In the genomic region with DNA sequence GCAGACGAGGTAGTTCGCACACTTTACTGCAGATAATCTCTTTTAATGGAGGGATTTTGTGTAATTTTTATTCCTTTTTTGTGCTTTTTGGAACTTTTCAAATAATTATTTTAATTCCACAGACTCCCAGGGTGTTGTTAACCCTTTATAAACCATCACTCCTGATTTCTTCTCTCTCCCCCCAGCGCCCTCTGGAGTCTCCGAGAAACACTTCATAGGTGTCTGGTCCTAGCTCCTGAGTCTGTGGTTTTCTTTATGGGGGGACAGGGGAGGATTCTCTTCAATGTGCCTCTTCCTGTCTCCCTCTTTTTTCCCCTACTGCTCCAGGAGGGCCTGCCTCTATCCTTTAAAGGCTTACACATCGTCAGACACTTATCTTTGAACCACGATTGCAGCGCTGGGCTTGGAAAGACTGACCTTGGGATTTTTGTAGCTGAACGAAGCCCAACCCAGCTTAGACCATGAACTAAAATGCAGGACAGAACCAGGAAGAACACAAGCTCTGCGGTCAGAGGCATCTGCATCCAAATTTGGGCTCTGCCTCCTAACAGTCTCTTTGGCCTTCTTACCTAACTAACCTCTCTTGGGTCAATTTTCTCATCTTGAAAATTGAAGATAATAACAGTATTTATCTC, we compare ENCODE assay signal across 25 cellular contexts. TPM values are rescaled to one million over a fixed set of nuclear protein-coding genes. Genes with fewer than 3 reads are reported as not detected.
DNase-seq lines count a peak whose midpoint lies in the region; ATAC-seq and TF ChIP-seq lines count a peak whose summit lies in the region.
"Had no signal": no experiment of that assay in that cellular context is flagged by ENCODE, and none has a peak within 500 bp of the region (broad histone marks: within the 10 kb centered on the region; RNA-seq: fewer than 3 reads in every experiment).

No MANE protein-coding gene starts in this region.

- H2AFZ ChIP-seq in H9 (ENCODE audit: low read length), result no peak overlapping the region
- H2AFZ ChIP-seq: parathyroid adenoma had no signal

- H3K4me3 Mint-ChIP-seq in H9, result no peak overlapping the region
- no peak overlapping the region for H3K4me3 Mint-ChIP-seq in chondrocyte (ENCODE audit: unreplicated experiment)
- H3K4me3 Mint-ChIP-seq: activated CD4-positive, alpha-beta T cell treated with anti-CD3 and anti-CD28 coated beads, Interleukin-2, amount 10 ng/mL, durations not matched to agents 24 days and 14 days; activated CD8-positive, alpha-beta memory T cell treated with anti-CD3 and anti-CD28 coated beads, Interleukin-2, amount 10 ng/mL, durations not matched to agents 7 days and 5 days; activated T-helper 1 cell treated with anti-CD3 and anti-CD28 coated beads, Interleukin-12 subunit alpha, Interleukin-12 subunit beta, Interleukin-2, Interleukin-4 antibody, amounts not matched to agents 30 ng/mL and 10 ng/mL and 1 ng/mL, durations not matched to agents 14 hours and 24 hours and 36 hours; CD4-positive, CD25-positive, alpha-beta regulatory T cell; naive B cell had no signal

- no peak overlapping the region for H3K4ac ChIP-seq in H9 (ENCODE audit: low read depth, low read length)
- H3K4ac ChIP-seq in mesendoderm (ENCODE audit: low read depth, low read length), result no peak overlapping the region

- DNase-seq in AG04450 (ENCODE audit: low read depth, low spot score) (no peak), H9 (peak; percentile 51), chondrocyte (ENCODE audit: low spot score) (no peak), mesendoderm (peak; percentile 58), vagina (ENCODE audit: extremely low spot score in 2 of 2) (no peak)
- DNase-seq in stimulated activated CD4-positive, alpha-beta T cell treated with anti-CD3 and anti-CD28 coated beads, Interleukin-2, amount 100 ng/mL, for 48 hours, result no peak
- DNase-seq: activated CD4-positive, alpha-beta T cell treated with anti-CD3 and anti-CD28 coated beads, Interleukin-2, amount 10 ng/mL, durations not matched to agents 24 days and 14 days; activated CD8-positive, alpha-beta memory T cell treated with anti-CD3 and anti-CD28 coated beads, Interleukin-2, amount 10 ng/mL, durations not matched to agents 7 days and 5 days; activated naive CD4-positive, alpha-beta T cell treated with anti-CD3 and anti-CD28 coated beads, Interleukin-2, amount 50 U/mL, for 16 hours; CD4-positive, CD25-positive, alpha-beta regulatory T cell; effector CD8-positive, alpha-beta T cell; Karpas-422; left colon; naive B cell; NCI-H1694 treated with DMSO at 0.1 percent for 48 hours; NCI-H226; substantia nigra; T-helper 2 cell had no signal

- H3K4me2 ChIP-seq in H9 (ENCODE audit: insufficient read depth, insufficient read length, low read length) (no peak overlapping the region), mesendoderm (ENCODE audit: low read length) (no peak overlapping the region)

- no peak overlapping the region for H2BK5ac ChIP-seq in H9 (ENCODE audit: insufficient read length, low read length)
- H2BK5ac ChIP-seq in mesendoderm (ENCODE audit: low read length), result no peak overlapping the region

- H3K27ac Mint-ChIP-seq in H9, result 0 out of 7 replicates have a peak overlapping the region, but pooled peaks of 1 of the 3 experiments have one; percentile 45
- H3K27ac Mint-ChIP-seq in chondrocyte (ENCODE audit: unreplicated experiment), result no peak overlapping the region
- H3K27ac Mint-ChIP-seq: activated CD4-positive, alpha-beta T cell treated with anti-CD3 and anti-CD28 coated beads, Interleukin-2, amount 10 ng/mL, durations not matched to agents 24 days and 14 days; activated CD8-positive, alpha-beta memory T cell treated with anti-CD3 and anti-CD28 coated beads, Interleukin-2, amount 10 ng/mL, durations not matched to agents 7 days and 5 days; CD4-positive, CD25-positive, alpha-beta regulatory T cell; naive B cell had no signal

- POLR2A ChIA-PET in AG04450 (lab: Yijun Ruan, JAX), result interaction anchor here (0.7 kb wide), 1 partner anchor 106 kb away, joined by 3 read pairs; no protein-coding TSS in a partner anchor

- H3T11ph ChIP-seq in H9 (ENCODE audit: low read length), result no peak overlapping the region

- ATAC-seq in HG02970 (IDR thresholded peaks at IDR 0.05; ENCODE audit: low FRiP score, unreplicated experiment), result no peak
- ATAC-seq in GM19395 (IDR thresholded peaks at IDR 0.05; ENCODE audit: unreplicated experiment), result no peak
- ATAC-seq: activated CD8-positive, alpha-beta memory T cell treated with anti-CD3 and anti-CD28 coated beads, Interleukin-2, amount 10 ng/mL, durations not matched to agents 7 days and 5 days; esophagus mucosa; left colon; Panc1 had no signal

- H2BK12ac ChIP-seq in H9 (ENCODE audit: insufficient read length, low read depth, low read length), result no peak overlapping the region

- H3K23ac ChIP-seq in H9 (ENCODE audit: insufficient read length, low read depth, low read length) (no peak overlapping the region), mesendoderm (ENCODE audit: low read length) (no peak overlapping the region)

- no CpG with 5 or more reads among the region's 9 CpGs for WGBS in H9 (ENCODE audit: extremely low coverage, insufficient read length, low lambda C conversion rate)
- WGBS in mesendoderm (ENCODE audit: extremely low coverage, insufficient coverage, low lambda C conversion rate), result no CpG with 5 or more reads among the region's 9 CpGs

- no peaks in the 10 kb centered on the region for H3K79me1 ChIP-seq in H9 (ENCODE audit: insufficient read depth, low read depth, low read length, poor library complexity, severe bottlenecking)
- no peaks in the 10 kb centered on the region for H3K79me1 ChIP-seq in mesendoderm (ENCODE audit: low read length)

- H3K4me1 Mint-ChIP-seq in H9, result peaks cover 44 to 49% of the 10 kb centered on the region in 2 experiments
- peaks cover 16% of the 10 kb centered on the region for H3K4me1 Mint-ChIP-seq in chondrocyte (ENCODE audit: low read depth)
- H3K4me1 Mint-ChIP-seq: activated CD4-positive, alpha-beta T cell treated with anti-CD3 and anti-CD28 coated beads, Interleukin-2, amount 10 ng/mL, durations not matched to agents 24 days and 14 days; activated CD8-positive, alpha-beta memory T cell treated with anti-CD3 and anti-CD28 coated beads, Interleukin-2, amount 10 ng/mL, durations not matched to agents 7 days and 5 days; CD4-positive, CD25-positive, alpha-beta regulatory T cell had no signal

- H3K4me3 ChIP-seq in AG04450 (ENCODE audit: low read depth, low read length) (no peak overlapping the region), mesendoderm (ENCODE audit: low read length) (no peak overlapping the region), vagina (no peak overlapping the region)
- H3K4me3 ChIP-seq: SJCRH30 had no signal

- no peak overlapping the region for H3K9ac ChIP-seq in H9 (ENCODE audit: extremely low read depth, insufficient read length, low read length)
- H3K9ac ChIP-seq in mesendoderm (ENCODE audit: low read length), result no peak overlapping the region

- H3K18ac ChIP-seq in H9 (ENCODE audit: insufficient read length, low read depth, low read length) (no peak overlapping the region), mesendoderm (ENCODE audit: low read length) (peak overlapping the region; percentile 86)

- no peaks in the 10 kb centered on the region for H3K79me2 ChIP-seq in H9 (ENCODE audit: insufficient read depth, low read length)
- H3K79me2 ChIP-seq in mesendoderm (ENCODE audit: control insufficient read depth, insufficient read depth, low read length), result no peaks in the 10 kb centered on the region
- H3K79me2 ChIP-seq: parathyroid adenoma had no signal

- H2BK20ac ChIP-seq in H9 (ENCODE audit: low read depth, low read length, poor library complexity, severe bottlenecking), result no peak overlapping the region

- no peak for TF ChIP-seq POLR2A in vagina (IDR thresholded peaks at IDR 0.05)

- H3K23me2 ChIP-seq in H9 (ENCODE audit: insufficient read length, low read depth, low read length, poor library complexity, severe bottlenecking), result no peaks in the 10 kb centered on the region

- no peak overlapping the region for H2AK5ac ChIP-seq in H9 (ENCODE audit: insufficient read length, low read length)
- no peak overlapping the region for H2AK5ac ChIP-seq in mesendoderm (ENCODE audit: low read length)

- no peak overlapping the region for H4K91ac ChIP-seq in H9 (ENCODE audit: insufficient read length, low read depth, low read length)

- TF ChIP-seq CTCF in AG04450 (IDR thresholded peaks at IDR 0.05; ENCODE audit: low read depth, low read length) (peak; percentile 27), H9 (conservative IDR thresholded peaks at IDR 0.05) (peak; percentile 79), chondrocyte (IDR thresholded peaks at IDR 0.05) (peak; percentile 47), vagina (IDR thresholded peaks at IDR 0.05) (no peak)

- no peak overlapping the region for H4K5ac ChIP-seq in H9 (ENCODE audit: insufficient read length, low read depth, low read length)
- H4K5ac ChIP-seq in mesendoderm (ENCODE audit: low read length), result no peak overlapping the region

- H3K27me3 Mint-ChIP-seq in H9 (ENCODE audit: low read depth) (peaks cover 5% of the 10 kb centered on the region), chondrocyte (ENCODE audit: low read depth) (no peaks in the 10 kb centered on the region)

- CTCF ChIA-PET in AG04450 (lab: Charles Lee), result interaction anchor here (0.6 to 1.0 kb wide), 2 partner anchors 142 to 171 kb away, joined by 3 read pairs; no protein-coding TSS in a partner anchor

- no peak overlapping the region for H3K14ac ChIP-seq in H9 (ENCODE audit: insufficient read depth, low read length)

- H2BK15ac ChIP-seq in H9 (ENCODE audit: low read depth, low read length), result no peak overlapping the region
- peak overlapping the region; percentile 43 for H2BK15ac ChIP-seq in mesendoderm (replicated peaks; ENCODE audit: low read depth)

- H3K9me3 Mint-ChIP-seq in H9, result no peaks in the 10 kb centered on the region; a peak in 1 of 5 replicates
- H3K9me3 Mint-ChIP-seq in chondrocyte (ENCODE audit: low read depth), result no peaks in the 10 kb centered on the region
- H3K9me3 Mint-ChIP-seq: activated CD4-positive, alpha-beta T cell treated with anti-CD3 and anti-CD28 coated beads, Interleukin-2, amount 10 ng/mL, durations not matched to agents 24 days and 14 days; activated T-helper 1 cell treated with anti-CD3 and anti-CD28 coated beads, Interleukin-12 subunit alpha, Interleukin-12 subunit beta, Interleukin-2, Interleukin-4 antibody, amounts not matched to agents 30 ng/mL and 10 ng/mL and 1 ng/mL, durations not matched to agents 14 hours and 24 hours and 36 hours; naive B cell had no signal

- intact Hi-C loops in vagina (cut with DNase I), result no loop called here

- H3K27me3 ChIP-seq in AG04450 (ENCODE audit: control insufficient read depth, insufficient read depth, low read length) (peaks cover 14% of the 10 kb centered on the region), H9 (ENCODE audit: insufficient read depth, low read length) (no peaks in the 10 kb centered on the region), mesendoderm (ENCODE audit: insufficient read depth, low read length, poor library complexity) (no peaks in the 10 kb centered on the region), vagina (no peaks in the 10 kb centered on the region)
- H3K27me3 ChIP-seq: SJCRH30 had no signal

- H3K27ac ChIP-seq in AG04450 (ENCODE audit: low read depth, low read length), result no peak overlapping the region
- no peak overlapping the region for H3K27ac ChIP-seq in H9 (ENCODE audit: insufficient read length, low read depth, low read length)
- H3K27ac ChIP-seq in mesendoderm (ENCODE audit: low read depth, low read length), result no peak overlapping the region
- H3K27ac ChIP-seq in vagina, result no peak overlapping the region
- H3K27ac ChIP-seq: parathyroid adenoma, SJCRH30 had no signal

- H2BK120ac ChIP-seq in H9 (ENCODE audit: low read depth, low read length, poor library complexity, severe bottlenecking) (no peak overlapping the region), mesendoderm (ENCODE audit: low read depth, low read length) (no peak overlapping the region)

- H4K20me1 ChIP-seq in H9 (ENCODE audit: control insufficient read depth, insufficient read depth, insufficient read length), result no peaks in the 10 kb centered on the region

- no peak overlapping the region for H3K56ac ChIP-seq in H9 (ENCODE audit: insufficient read length, low read depth, low read length)
- peak overlapping the region; percentile 61 for H3K56ac ChIP-seq in mesendoderm (ENCODE audit: low read length)

- H4K8ac ChIP-seq in H9 (replicated peaks; ENCODE audit: insufficient read length, low read depth, low read length) (no peak overlapping the region), mesendoderm (ENCODE audit: low read depth, low read length) (no peak overlapping the region)

- no peaks in the 10 kb centered on the region for H3K9me3 ChIP-seq in AG04450 (ENCODE audit: control insufficient read depth, insufficient read depth, low read length)
- H3K9me3 ChIP-seq in H9 (ENCODE audit: control insufficient read depth, low read depth, low read length), result no peaks in the 10 kb centered on the region
- H3K9me3 ChIP-seq in vagina, result no peaks in the 10 kb centered on the region
- H3K9me3 ChIP-seq: SJCRH30 had no signal

- H3K36me3 Mint-ChIP-seq in H9 (ENCODE audit: insufficient read depth in 1 of 3, low read depth in 3 of 3), result peaks cover 0 to 5% (median 0%) of the 10 kb centered on the region in 3 experiments; a peak in 2 of 7 replicates
- H3K36me3 Mint-ChIP-seq in chondrocyte (ENCODE audit: low read depth), result no peaks in the 10 kb centered on the region
- H3K36me3 Mint-ChIP-seq: activated CD8-positive, alpha-beta memory T cell treated with anti-CD3 and anti-CD28 coated beads, Interleukin-2, amount 10 ng/mL, durations not matched to agents 7 days and 5 days; CD4-positive, CD25-positive, alpha-beta regulatory T cell had no signal

- H3K36me3 ChIP-seq in mesendoderm (ENCODE audit: control insufficient read depth, insufficient read depth, low read length), result no peaks in the 10 kb centered on the region
- H3K36me3 ChIP-seq in vagina, result no peaks in the 10 kb centered on the region
- H3K36me3 ChIP-seq: SJCRH30 had no signal

- H3K4me1 ChIP-seq in H9 (ENCODE audit: insufficient read depth, low read length) (peaks cover 3% of the 10 kb centered on the region; the same call in 1 of the 2 replicates), mesendoderm (ENCODE audit: control insufficient read depth, low read depth, low read length) (peaks cover 7% of the 10 kb centered on the region), vagina (peaks cover 3% of the 10 kb centered on the region)
- H3K4me1 ChIP-seq: parathyroid adenoma had no signal

RNA-seq across cellular contexts. Expression of gene PKDCC, which starts 7.1 kb away (rescaled TPM):
- polyA plus RNA-seq in AG04450 (2011; rRNA removed), result 87.0 and 107 TPM in 2 replicates
- 180 and 228 TPM in 2 replicates for polyA minus RNA-seq in AG04450 (2011; rRNA and poly(A)+ RNA removed)
- total RNA-seq in H9 (2021) (134 and 135 TPM in 2 replicates), chondrocyte (83.1 to 164 TPM (median 155 TPM) in 3 replicates), vagina (146 TPM)
- polyA plus RNA-seq in mesendoderm (2013, experiment 1 of 2), result 4.4 TPM
- 4.6 TPM for polyA plus RNA-seq in mesendoderm (2013, experiment 2 of 2)
- total RNA-seq: activated CD4-positive, alpha-beta T cell treated with anti-CD3 and anti-CD28 coated beads, Interleukin-2, amount 10 ng/mL, durations not matched to agents 24 days and 14 days; activated CD8-positive, alpha-beta memory T cell treated with anti-CD3 and anti-CD28 coated beads, Interleukin-2, amount 10 ng/mL, durations not matched to agents 7 days and 5 days; activated T-helper 1 cell treated with anti-CD3 and anti-CD28 coated beads, Interleukin-12 subunit alpha, Interleukin-12 subunit beta, Interleukin-2, Interleukin-4 antibody, amounts not matched to agents 30 ng/mL and 10 ng/mL and 1 ng/mL, durations not matched to agents 14 hours and 24 hours and 36 hours; CD4-positive, CD25-positive, alpha-beta regulatory T cell had no signal
- polyA plus RNA-seq: CD4-positive, CD25-positive, alpha-beta regulatory T cell had no signal

Comparison
In these comparisons a context has a peak if more than half of its experiments do, and no peak if none do; other contexts are left out.
1. DNase-seq: peak in H9 (single experiment) and mesendoderm (single experiment); none in AG04450 (single experiment), chondrocyte (single experiment), vagina (0 of 2) and stimulated activated CD4-positive, alpha-beta T cell treated with anti-CD3 and anti-CD28 coated beads, Interleukin-2, amount 100 ng/mL, for 48 hours (0 of 2).
2. CTCF ChIP-seq: peak in AG04450 (single experiment), H9 (single experiment) and chondrocyte (single experiment); none in vagina (0 of 3).